In genomic region chr18:76668546-76668945, GRCh38 we compare ENCODE assay signal across 22 cellular contexts.
"Had no signal": no experiment of that assay in that cellular context is flagged by ENCODE, and none has a peak within 500 bp of the region (broad histone marks: within the 10 kb centered on the region; RNA-seq: fewer than 3 reads in every experiment).

No MANE protein-coding gene starts in this region.

- FAIRE-seq: endothelial cell of umbilical vein, kidney, urothelium cell line had no signal

- DNase-seq: colonic mucosa; effector CD8-positive, alpha-beta T cell; foreskin keratinocyte; hypothalamus; kidney; left lung; mesenchymal stem cell; naive thymus-derived CD4-positive, alpha-beta T cell; right cardiac atrium; sigmoid colon; stimulated activated CD4-positive, alpha-beta T cell treated with anti-CD3 and anti-CD28 coated beads, Interleukin-4, amount 100 ng/mL, for 4 hours; stimulated activated naive CD8-positive, alpha-beta T cell treated with anti-CD3 and anti-CD28 coated beads, Interleukin-15, Interleukin-2, amounts not matched to agents 100 U/mL and 50 U/mL, for 24 hours; substantia nigra; testis; tibial artery; upper lobe of left lung had no signal

- H3K4me3 ChIP-seq: colonic mucosa, esophagus muscularis mucosa, gastroesophageal sphincter, left lung, prostate gland, sigmoid colon, testis, tibial artery, upper lobe of left lung had no signal

- H3K27ac ChIP-seq: colonic mucosa, esophagus muscularis mucosa, foreskin keratinocyte, gastroesophageal sphincter, left lung, neutrophil, prostate gland, sigmoid colon, tibial artery, upper lobe of left lung had no signal

- H3K27me3 ChIP-seq: colonic mucosa, esophagus muscularis mucosa, foreskin keratinocyte, gastroesophageal sphincter, left lung, neutrophil, sigmoid colon, testis, tibial artery, upper lobe of left lung had no signal

- H3K4me1 ChIP-seq: colonic mucosa, foreskin keratinocyte, gastroesophageal sphincter, left lung, prostate gland, sigmoid colon, tibial artery, upper lobe of left lung had no signal

- H3K9me3 ChIP-seq: colonic mucosa, esophagus muscularis mucosa, gastroesophageal sphincter, left lung, neutrophil, prostate gland, sigmoid colon, testis, tibial artery, upper lobe of left lung had no signal

- H3K36me3 ChIP-seq: colonic mucosa, esophagus muscularis mucosa, gastroesophageal sphincter, left lung, neutrophil, prostate gland, sigmoid colon, tibial artery, upper lobe of left lung had no signal
